Comparison of ENCODE assay signal across 17 cellular contexts in genomic region chr6:14951704-14952103, GRCh38.
"Had no signal": no experiment of that assay in that cellular context is flagged by ENCODE, and none has a peak within 500 bp of the region (broad histone marks: within the 10 kb centered on the region; RNA-seq: fewer than 3 reads in every experiment).

No MANE protein-coding gene starts in this region.

- DNase-seq: activated CD4-positive, alpha-beta memory T cell treated with anti-CD3 and anti-CD28 coated beads for 36 hours; activated CD4-positive, alpha-beta T cell treated with anti-CD3 and anti-CD28 coated beads for 36 hours; activated CD8-positive, alpha-beta memory T cell treated with anti-CD3 and anti-CD28 coated beads, Interleukin-2, amount 10 ng/mL, durations not matched to agents 7 days and 5 days; activated naive CD4-positive, alpha-beta T cell; activated naive CD8-positive, alpha-beta T cell treated with anti-CD3 and anti-CD28 coated beads for 36 hours; amniotic stem cell; dermis blood vessel endothelial cell; effector memory CD4-positive, alpha-beta T cell; esophagus squamous epithelium; foreskin fibroblast; stimulated activated CD4-positive, alpha-beta T cell treated with anti-CD3 and anti-CD28 coated beads, Interleukin-4, amount 100 ng/mL, for 4 hours; stimulated activated naive B cell treated with anti-CD40 and anti-IgM and Interleukin-4, amounts not matched to agents 10 μg/mL and 1 μg/mL and 100 μg/mL, for 72 hours had no signal

- H3K4me3 Mint-ChIP-seq: activated CD4-positive, alpha-beta memory T cell treated with anti-CD3 and anti-CD28 coated beads for 36 hours; activated CD4-positive, alpha-beta T cell treated with anti-CD3 and anti-CD28 coated beads for 36 hours; activated CD8-positive, alpha-beta memory T cell treated with anti-CD3 and anti-CD28 coated beads, Interleukin-2, amount 10 ng/mL, durations not matched to agents 7 days and 5 days; activated naive CD8-positive, alpha-beta T cell treated with anti-CD3 and anti-CD28 coated beads for 36 hours; activated T-helper 17 cell treated with anti-CD3 and anti-CD28 coated beads, Interleukin-2, amount 50 U/mL, for 72 hours; natural killer cell treated with Interleukin-12 subunit alpha and Interleukin-12 subunit beta and Interleukin-15 and Interleukin-18, amount 100 ng/mL, for 72 hours; stimulated activated naive B cell treated with anti-CD40 and anti-IgM and Interleukin-4, amounts not matched to agents 10 μg/mL and 1 μg/mL and 100 μg/mL, for 72 hours; WTC11 had no signal

- H3K27ac ChIP-seq: cardiac muscle cell, esophagus squamous epithelium, hepatocyte had no signal

- H3K4me1 Mint-ChIP-seq: activated CD4-positive, alpha-beta T cell treated with anti-CD3 and anti-CD28 coated beads for 36 hours; activated CD8-positive, alpha-beta memory T cell treated with anti-CD3 and anti-CD28 coated beads, Interleukin-2, amount 10 ng/mL, durations not matched to agents 7 days and 5 days; activated naive CD8-positive, alpha-beta T cell treated with anti-CD3 and anti-CD28 coated beads for 36 hours; activated T-helper 17 cell treated with anti-CD3 and anti-CD28 coated beads, Interleukin-2, amount 50 U/mL, for 72 hours had no signal

- H3K4me3 ChIP-seq: cardiac muscle cell, esophagus squamous epithelium, hepatocyte had no signal

- H3K27me3 ChIP-seq: cardiac muscle cell, esophagus squamous epithelium, hepatocyte had no signal

- H3K27me3 Mint-ChIP-seq: activated CD4-positive, alpha-beta memory T cell treated with anti-CD3 and anti-CD28 coated beads for 36 hours; activated CD4-positive, alpha-beta T cell treated with anti-CD3 and anti-CD28 coated beads for 36 hours; activated CD8-positive, alpha-beta memory T cell treated with anti-CD3 and anti-CD28 coated beads, Interleukin-2, amount 10 ng/mL, durations not matched to agents 7 days and 5 days; activated naive CD8-positive, alpha-beta T cell treated with anti-CD3 and anti-CD28 coated beads for 36 hours; activated T-helper 17 cell treated with anti-CD3 and anti-CD28 coated beads, Interleukin-2, amount 50 U/mL, for 72 hours; natural killer cell treated with Interleukin-12 subunit alpha and Interleukin-12 subunit beta and Interleukin-15 and Interleukin-18, amount 100 ng/mL, for 72 hours; stimulated activated naive B cell treated with anti-CD40 and anti-IgM and Interleukin-4, amounts not matched to agents 10 μg/mL and 1 μg/mL and 100 μg/mL, for 72 hours had no signal

- H3K27ac Mint-ChIP-seq: activated CD4-positive, alpha-beta memory T cell treated with anti-CD3 and anti-CD28 coated beads for 36 hours; activated CD4-positive, alpha-beta T cell treated with anti-CD3 and anti-CD28 coated beads for 36 hours; activated CD8-positive, alpha-beta memory T cell treated with anti-CD3 and anti-CD28 coated beads, Interleukin-2, amount 10 ng/mL, durations not matched to agents 7 days and 5 days; activated naive CD8-positive, alpha-beta T cell treated with anti-CD3 and anti-CD28 coated beads for 36 hours; activated T-helper 17 cell treated with anti-CD3 and anti-CD28 coated beads, Interleukin-2, amount 50 U/mL, for 72 hours; natural killer cell treated with Interleukin-12 subunit alpha and Interleukin-12 subunit beta and Interleukin-15 and Interleukin-18, amount 100 ng/mL, for 72 hours; stimulated activated naive B cell treated with anti-CD40 and anti-IgM and Interleukin-4, amounts not matched to agents 10 μg/mL and 1 μg/mL and 100 μg/mL, for 72 hours; WTC11 had no signal

- H3K36me3 Mint-ChIP-seq: activated CD4-positive, alpha-beta memory T cell treated with anti-CD3 and anti-CD28 coated beads for 36 hours; activated naive CD8-positive, alpha-beta T cell treated with anti-CD3 and anti-CD28 coated beads for 36 hours; natural killer cell treated with Interleukin-12 subunit alpha and Interleukin-12 subunit beta and Interleukin-15 and Interleukin-18, amount 100 ng/mL, for 72 hours had no signal

- H2AFZ ChIP-seq: hepatocyte had no signal

- H3K79me2 ChIP-seq: hepatocyte had no signal

- H3K4me2 ChIP-seq: hepatocyte had no signal

- H3K4me1 ChIP-seq: esophagus squamous epithelium had no signal

- H3K36me3 ChIP-seq: cardiac muscle cell, esophagus squamous epithelium had no signal
